8 cellular contexts compared by ENCODE assay signal in the genomic region with DNA sequence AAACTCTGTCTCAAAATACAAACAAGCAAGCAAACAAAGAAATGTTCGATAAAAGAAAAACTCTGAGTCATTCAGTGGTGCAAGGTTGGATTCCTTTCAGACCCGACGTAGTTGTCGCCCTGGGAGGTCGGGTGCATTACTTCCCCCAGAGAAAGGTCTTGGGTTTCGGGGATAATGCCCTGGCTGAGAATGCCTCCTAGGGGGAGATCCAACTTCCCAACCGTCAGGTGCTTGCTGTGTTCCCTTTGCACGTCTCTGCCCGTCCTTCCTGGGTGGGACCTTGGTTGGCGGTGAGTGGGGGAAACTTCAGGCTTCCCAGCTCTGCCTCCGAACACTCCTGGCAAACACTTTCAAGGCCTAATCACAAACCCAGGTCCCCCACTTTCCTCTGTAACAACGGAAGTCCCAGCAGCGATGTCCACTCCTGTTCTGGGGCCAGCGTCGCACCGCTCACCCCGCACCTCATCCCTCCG. TPM values are rescaled to one million over a fixed set of nuclear protein-coding genes. Genes with fewer than 3 reads are reported as not detected.
A peak's percentile ranks its signal among the peaks of the same experiment; 100 is the strongest.
DNase-seq lines count a peak whose midpoint lies in the region; ATAC-seq and TF ChIP-seq lines count a peak whose summit lies in the region.

No MANE protein-coding gene starts in this region.

- no peak for ATAC-seq in activated CD8-positive, alpha-beta memory T cell treated with anti-CD3 and anti-CD28 coated beads, Interleukin-2, amount 10 ng/mL, durations not matched to agents 7 days and 5 days
- ATAC-seq in HG03565 (IDR thresholded peaks at IDR 0.05; ENCODE audit: unreplicated experiment): no peak

- peaks cover 27% of the 10 kb centered on the region for H3K36me3 Mint-ChIP-seq in activated CD8-positive, alpha-beta memory T cell treated with anti-CD3 and anti-CD28 coated beads, Interleukin-2, amount 10 ng/mL, durations not matched to agents 7 days and 5 days

- peak overlapping the region; percentile 64 for H3K4me2 ChIP-seq in SU-DHL-6 (ENCODE audit: low read depth, low read length, poor library complexity, severe bottlenecking)

- H3K27me3 ChIP-seq in HL-60 (ENCODE audit: insufficient read depth, poor library complexity, severe bottlenecking) (no peaks in the 10 kb centered on the region), SU-DHL-6 (ENCODE audit: low read length) (no peaks in the 10 kb centered on the region), colonic mucosa (no peaks in the 10 kb centered on the region), suprapubic skin (no peaks in the 10 kb centered on the region)

- H3F3A ChIP-seq in SU-DHL-6 (ENCODE audit: insufficient read depth): peaks cover 11% of the 10 kb centered on the region

- intact Hi-C loops in colonic mucosa (cut with DNase I): no loop called here
- intact Hi-C loops in lower leg skin (cut with DNase I; ENCODE audit: low total_unique reads): no loop called here

- H3K79me2 ChIP-seq in SU-DHL-6 (ENCODE audit: insufficient read depth, low read length): peaks cover 32% of the 10 kb centered on the region

- H3K9me2 ChIP-seq in SU-DHL-6 (replicated peaks; ENCODE audit: insufficient read depth, low read length): no peaks in the 10 kb centered on the region

- H3K9me3 ChIP-seq in SU-DHL-6 (ENCODE audit: insufficient read depth, low read length): no peaks in the 10 kb centered on the region
- H3K9me3 ChIP-seq in colonic mucosa: no peaks in the 10 kb centered on the region
- no peaks in the 10 kb centered on the region for H3K9me3 ChIP-seq in suprapubic skin

- peak overlapping the region; percentile 92 for H2AFZ ChIP-seq in SU-DHL-6 (ENCODE audit: low read depth, low read length, severe bottlenecking)

- peak overlapping the region; percentile 85 for H3K27ac ChIP-seq in HL-60 (replicated peaks)
- peak overlapping the region; percentile 19 for H3K27ac ChIP-seq in SU-DHL-6 (ENCODE audit: low read depth, low read length)
- peak overlapping the region; percentile 72 for H3K27ac ChIP-seq in colonic mucosa
- H3K27ac ChIP-seq in suprapubic skin: peak overlapping the region; percentile 89

- peak overlapping the region; percentile 92 for H3K4me3 Mint-ChIP-seq in activated CD8-positive, alpha-beta memory T cell treated with anti-CD3 and anti-CD28 coated beads, Interleukin-2, amount 10 ng/mL, durations not matched to agents 7 days and 5 days

- H3K9me3 Mint-ChIP-seq in activated CD8-positive, alpha-beta memory T cell treated with anti-CD3 and anti-CD28 coated beads, Interleukin-2, amount 10 ng/mL, durations not matched to agents 7 days and 5 days (ENCODE audit: low read depth): no peaks in the 10 kb centered on the region

- H3K4me3 ChIP-seq in HL-60 (replicated peaks; ENCODE audit: insufficient read depth, low read length): peak overlapping the region; percentile 84
- peak overlapping the region; percentile 88 for H3K4me3 ChIP-seq in SU-DHL-6 (ENCODE audit: insufficient read depth, low read length, poor library complexity, severe bottlenecking)
- peak overlapping the region; percentile 93 for H3K4me3 ChIP-seq in colonic mucosa
- H3K4me3 ChIP-seq in lower leg skin (ENCODE audit: low read depth, poor library complexity, severe bottlenecking): peak overlapping the region; percentile 76
- peak overlapping the region; percentile 62 for H3K4me3 ChIP-seq in suprapubic skin

- TF ChIP-seq EP300 in suprapubic skin (IDR thresholded peaks at IDR 0.05): no peak

- peak overlapping the region; percentile 75 for H3K9ac ChIP-seq in SU-DHL-6 (ENCODE audit: low read length)
- H3K9ac ChIP-seq in colonic mucosa (ENCODE audit: low read depth in 2 of 2, low read length in 2 of 2): peak overlapping the region; percentile 72 to 85

- CTCF ChIA-PET in activated CD8-positive, alpha-beta memory T cell treated with anti-CD3 and anti-CD28 coated beads, Interleukin-2, amount 10 ng/mL, durations not matched to agents 7 days and 5 days (lab: Charles Lee): interaction anchor here (1.3 to 2.7 kb wide), 5 partner anchors 11 to 76 kb away, joined by 3 to 15 read pairs (median 6); no protein-coding TSS in a partner anchor

- H3K4me1 ChIP-seq in colonic mucosa: no peaks in the 10 kb centered on the region
- peaks cover 28% of the 10 kb centered on the region for H3K4me1 ChIP-seq in suprapubic skin

- H3K27me3 Mint-ChIP-seq in activated CD8-positive, alpha-beta memory T cell treated with anti-CD3 and anti-CD28 coated beads, Interleukin-2, amount 10 ng/mL, durations not matched to agents 7 days and 5 days: no peaks in the 10 kb centered on the region

- H3K36me3 ChIP-seq in SU-DHL-6 (ENCODE audit: low read length): no peaks in the 10 kb centered on the region
- no peaks in the 10 kb centered on the region for H3K36me3 ChIP-seq in colonic mucosa
- H3K36me3 ChIP-seq in suprapubic skin: no peaks in the 10 kb centered on the region

- TF ChIP-seq CTCF in HL-60 (IDR thresholded peaks at IDR 0.05; ENCODE audit: insufficient read depth, low read length) (no peak), SU-DHL-6 (IDR thresholded peaks at IDR 0.05; ENCODE audit: insufficient read depth, low read length, poor library complexity, severe bottlenecking) (no peak), colonic mucosa (IDR thresholded peaks at IDR 0.05) (no peak), lower leg skin (IDR thresholded peaks at IDR 0.05) (no peak), suprapubic skin (IDR thresholded peaks at IDR 0.05) (no peak)

- DNase-seq in activated CD8-positive, alpha-beta memory T cell treated with anti-CD3 and anti-CD28 coated beads, Interleukin-2, amount 10 ng/mL, durations not matched to agents 7 days and 5 days: no peak
- no peak for DNase-seq in activated CD8-positive, alpha-beta memory T cell treated with anti-CD3 and anti-CD28 coated beads for 24 hours
- peak in 1 of 2 experiments; percentile 50 for DNase-seq in HL-60 (ENCODE audit: low read depth in 1 of 2, low spot score in 1 of 2)
- DNase-seq in colonic mucosa: peak; percentile 58
- DNase-seq in lower leg skin (ENCODE audit: low spot score in 2 of 2): peak; percentile 35 to 85
- peak in 1 of 2 donors; percentile 70 for DNase-seq in suprapubic skin (ENCODE audit: low spot score in 2 of 2)

- H4K20me1 ChIP-seq in SU-DHL-6 (ENCODE audit: low read depth, low read length): no peaks in the 10 kb centered on the region

- peak overlapping the region; percentile 94 for H3K27ac Mint-ChIP-seq in activated CD8-positive, alpha-beta memory T cell treated with anti-CD3 and anti-CD28 coated beads, Interleukin-2, amount 10 ng/mL, durations not matched to agents 7 days and 5 days

- H3K4me1 Mint-ChIP-seq in activated CD8-positive, alpha-beta memory T cell treated with anti-CD3 and anti-CD28 coated beads, Interleukin-2, amount 10 ng/mL, durations not matched to agents 7 days and 5 days: peaks cover 46% of the 10 kb centered on the region

- 1 to 2% methylated on average over 17 to 18 of the region's 18 CpGs for WGBS in lower leg skin, 2 donors
- under 1% methylated on average over 18 of the region's 18 CpGs for WGBS in suprapubic skin

- TF ChIP-seq POLR2A in lower leg skin (IDR thresholded peaks at IDR 0.05) (no peak), suprapubic skin (IDR thresholded peaks at IDR 0.05) (no peak)

RNA-seq across cellular contexts. Expression of gene TPGS2, which starts 0.6 kb away (rescaled TPM):
- 100 to 1,000 TPM; 119 to 120 TPM for total RNA-seq in activated CD8-positive, alpha-beta memory T cell treated with anti-CD3 and anti-CD28 coated beads, Interleukin-2, amount 10 ng/mL, durations not matched to agents 7 days and 5 days
- total RNA-seq in colonic mucosa: 10 to 100 TPM; 51.8 to 79.2 TPM
- 10 to 100 TPM; 59.5 to 84.2 (median 75.9) TPM for total RNA-seq in lower leg skin
- 10 to 100 TPM; 44.0 to 83.4 (median 66.7) TPM for total RNA-seq in suprapubic skin

RNA-seq across cellular contexts. Expression of gene KIAA1328, which starts 0.7 kb away (rescaled TPM):
- 10 to 100 TPM in 1 of 2 experiments, 1 to 10 TPM in 1; 8.6 to 11.2 TPM for total RNA-seq in activated CD8-positive, alpha-beta memory T cell treated with anti-CD3 and anti-CD28 coated beads, Interleukin-2, amount 10 ng/mL, durations not matched to agents 7 days and 5 days
- total RNA-seq in colonic mucosa (1 to 10 TPM; 4.8 to 5.2 TPM), lower leg skin (10 to 100 TPM; 16.1 to 32.0 (median 20.1) TPM), suprapubic skin (10 to 100 TPM; 14.5 to 55.7 (median 21.6) TPM)

Comparison
In these comparisons a context has a peak if more than half of its experiments do, and no peak if none do; other contexts are left out.
1. DNase-seq: peak in colonic mucosa (single experiment) and lower leg skin (2 of 2); none in activated CD8-positive, alpha-beta memory T cell treated with anti-CD3 and anti-CD28 coated beads, Interleukin-2, amount 10 ng/mL, durations not matched to agents 7 days and 5 days (single experiment) and activated CD8-positive, alpha-beta memory T cell treated with anti-CD3 and anti-CD28 coated beads for 24 hours (single experiment).
2. H3K27ac ChIP-seq: peak in every context shown above with its lines; median percentile 89 in suprapubic skin; 85 in HL-60; 72 in colonic mucosa; 19 in SU-DHL-6.
3. Peak in every context shown above with its lines, with median percentiles within 50 percentile points of each other: H3K4me3 ChIP-seq.